In the genomic region with DNA sequence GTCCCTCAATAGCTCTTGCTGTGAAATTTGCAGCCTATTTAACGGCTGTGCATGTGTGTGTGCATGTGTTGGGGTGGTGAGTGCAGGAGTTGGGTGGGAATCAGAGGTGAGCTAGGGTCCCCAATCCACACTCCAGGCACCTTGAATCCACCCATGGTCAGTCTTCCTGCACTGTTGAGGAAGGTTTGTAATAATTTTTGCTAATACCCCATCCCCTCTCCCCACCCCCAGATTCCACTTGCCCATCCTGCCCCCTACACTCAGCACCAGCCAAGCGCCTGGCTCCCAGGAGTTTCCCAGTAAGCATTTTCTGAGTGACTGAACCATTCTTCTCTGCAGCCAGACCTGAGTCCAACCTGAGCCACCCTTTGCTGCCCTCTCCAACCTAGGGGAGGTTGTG, we compare ENCODE assay signal across 3 cellular contexts.
"Had no signal": no experiment of that assay in that cellular context is flagged by ENCODE, and none has a peak within 500 bp of the region (broad histone marks: within the 10 kb centered on the region; RNA-seq: fewer than 3 reads in every experiment).

No MANE protein-coding gene starts in this region.

- DNase-seq: GDM1, GF-D8 had no signal

- H3K4me3 ChIP-seq: GM12878 had no signal

- ATAC-seq: GM12878 had no signal
